1 cellular context compared by ENCODE assay signal in the genomic region with DNA sequence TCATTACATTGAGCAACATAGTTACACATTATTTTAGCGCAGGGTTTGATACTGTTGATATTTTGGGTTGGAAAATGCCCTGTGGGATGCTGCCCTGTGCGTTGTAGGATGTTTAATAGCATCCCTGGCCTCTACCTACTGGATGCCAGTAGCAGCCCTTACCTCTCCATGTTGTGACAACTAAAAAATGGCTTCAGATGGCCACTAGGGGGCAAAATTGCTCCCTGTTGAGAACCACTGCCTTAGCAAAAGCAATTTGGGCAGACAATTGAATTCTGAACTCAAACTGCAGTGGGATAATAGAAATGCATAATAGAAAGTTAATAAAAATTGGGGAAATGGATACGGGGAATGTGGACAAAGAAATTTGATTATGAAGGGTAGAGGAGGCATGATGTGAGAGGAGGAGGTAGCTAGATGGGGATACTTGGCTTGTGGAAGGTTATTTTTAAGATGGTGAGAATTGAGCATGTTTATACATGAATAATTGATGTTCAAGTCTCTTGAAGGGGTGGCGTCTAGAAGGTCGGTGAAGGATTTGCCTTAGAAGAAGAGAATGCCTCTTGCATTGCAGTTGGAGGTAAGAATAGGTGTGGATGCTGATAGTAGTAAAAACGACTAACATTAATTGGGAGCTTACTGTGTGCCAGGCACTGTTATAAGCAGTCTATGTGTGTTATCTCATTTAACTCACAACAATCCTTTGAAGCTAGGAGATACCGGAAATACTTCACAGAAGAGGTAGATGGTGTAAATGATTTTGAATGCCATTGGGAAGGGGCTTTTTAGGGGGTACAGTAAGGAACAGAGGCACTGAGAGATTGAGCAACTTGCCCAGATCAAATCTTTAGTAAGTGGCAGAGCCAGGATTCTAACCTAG.
TF ChIP-seq lines count a peak whose summit lies in the region.

No MANE protein-coding gene starts in this region.

TF ChIP-seq in HCT116, 20 proteins besides CTCF, POLR2A, EP300 and RAD21 (continued from another document):
- TF ChIP-seq, protein P1, sequence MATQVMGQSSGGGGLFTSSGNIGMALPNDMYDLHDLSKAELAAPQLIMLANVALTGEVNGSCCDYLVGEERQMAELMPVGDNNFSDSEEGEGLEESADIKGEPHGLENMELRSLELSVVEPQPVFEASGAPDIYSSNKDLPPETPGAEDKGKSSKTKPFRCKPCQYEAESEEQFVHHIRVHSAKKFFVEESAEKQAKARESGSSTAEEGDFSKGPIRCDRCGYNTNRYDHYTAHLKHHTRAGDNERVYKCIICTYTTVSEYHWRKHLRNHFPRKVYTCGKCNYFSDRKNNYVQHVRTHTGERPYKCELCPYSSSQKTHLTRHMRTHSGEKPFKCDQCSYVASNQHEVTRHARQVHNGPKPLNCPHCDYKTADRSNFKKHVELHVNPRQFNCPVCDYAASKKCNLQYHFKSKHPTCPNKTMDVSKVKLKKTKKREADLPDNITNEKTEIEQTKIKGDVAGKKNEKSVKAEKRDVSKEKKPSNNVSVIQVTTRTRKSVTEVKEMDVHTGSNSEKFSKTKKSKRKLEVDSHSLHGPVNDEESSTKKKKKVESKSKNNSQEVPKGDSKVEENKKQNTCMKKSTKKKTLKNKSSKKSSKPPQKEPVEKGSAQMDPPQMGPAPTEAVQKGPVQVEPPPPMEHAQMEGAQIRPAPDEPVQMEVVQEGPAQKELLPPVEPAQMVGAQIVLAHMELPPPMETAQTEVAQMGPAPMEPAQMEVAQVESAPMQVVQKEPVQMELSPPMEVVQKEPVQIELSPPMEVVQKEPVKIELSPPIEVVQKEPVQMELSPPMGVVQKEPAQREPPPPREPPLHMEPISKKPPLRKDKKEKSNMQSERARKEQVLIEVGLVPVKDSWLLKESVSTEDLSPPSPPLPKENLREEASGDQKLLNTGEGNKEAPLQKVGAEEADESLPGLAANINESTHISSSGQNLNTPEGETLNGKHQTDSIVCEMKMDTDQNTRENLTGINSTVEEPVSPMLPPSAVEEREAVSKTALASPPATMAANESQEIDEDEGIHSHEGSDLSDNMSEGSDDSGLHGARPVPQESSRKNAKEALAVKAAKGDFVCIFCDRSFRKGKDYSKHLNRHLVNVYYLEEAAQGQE (IDR thresholded peaks at IDR 0.05; ENCODE audit: low read depth): no peak
- TF ChIP-seq SIN3A (IDR thresholded peaks at IDR 0.05; ENCODE audit: low read depth): peak; percentile 18; the same call in 1 of the 2 replicates
TF ChIP-seq in HCT116: peak in this region for 1.
